ENCODE assay signal across 2 cellular contexts in the genomic region with DNA sequence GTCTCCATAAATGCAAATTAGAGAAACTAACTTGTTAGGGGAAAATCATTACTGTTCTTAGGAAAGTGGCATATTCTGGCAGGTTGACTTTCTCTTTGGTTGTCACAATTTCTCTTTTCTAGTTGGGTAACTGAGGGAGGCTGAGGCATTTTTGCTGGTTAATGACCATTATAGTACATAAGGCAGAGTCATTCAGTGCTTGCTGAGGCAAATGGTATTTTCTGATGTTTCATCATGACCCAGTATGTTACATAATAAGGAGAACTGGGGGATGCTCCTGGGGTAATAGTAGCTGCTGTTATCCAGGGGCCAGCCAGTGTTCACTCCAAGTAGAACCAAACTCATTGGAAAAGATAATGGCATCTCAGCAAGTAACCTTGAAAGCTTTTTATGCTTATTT.
TF ChIP-seq lines count a peak whose summit lies in the region.

No MANE protein-coding gene starts in this region.

TF ChIP-seq in K562, 482 proteins besides CTCF, POLR2A, EP300 and RAD21 (continued from another document):
- TF ChIP-seq CEBPG (CRISPR knock-in tag; IDR thresholded peaks at IDR 0.05) (no peak), CEBPG (tag; conservative IDR thresholded peaks at IDR 0.05 in 1 of 2, IDR thresholded peaks at IDR 0.05 in 1 of 2) (0 out of 4 replicates have a peak, but pooled peaks of 1 of the 2 experiments have one; percentile 28), SAFB (IDR thresholded peaks at IDR 0.05; ENCODE audit: borderline replicate concordance, low read depth, low read length) (no peak), HNRNPL (IDR thresholded peaks at IDR 0.05; ENCODE audit: low read depth, low read length) (no peak), ZFP30 (CRISPR knock-in tag; IDR thresholded peaks at IDR 0.05; ENCODE audit: borderline replicate concordance) (no peak)
- TF ChIP-seq, protein P1, sequence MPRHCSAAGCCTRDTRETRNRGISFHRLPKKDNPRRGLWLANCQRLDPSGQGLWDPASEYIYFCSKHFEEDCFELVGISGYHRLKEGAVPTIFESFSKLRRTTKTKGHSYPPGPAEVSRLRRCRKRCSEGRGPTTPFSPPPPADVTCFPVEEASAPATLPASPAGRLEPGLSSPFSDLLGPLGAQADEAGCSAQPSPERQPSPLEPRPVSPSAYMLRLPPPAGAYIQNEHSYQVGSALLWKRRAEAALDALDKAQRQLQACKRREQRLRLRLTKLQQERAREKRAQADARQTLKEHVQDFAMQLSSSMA (CRISPR knock-in tag; IDR thresholded peaks at IDR 0.05) = no peak
- TF ChIP-seq, protein P2, sequence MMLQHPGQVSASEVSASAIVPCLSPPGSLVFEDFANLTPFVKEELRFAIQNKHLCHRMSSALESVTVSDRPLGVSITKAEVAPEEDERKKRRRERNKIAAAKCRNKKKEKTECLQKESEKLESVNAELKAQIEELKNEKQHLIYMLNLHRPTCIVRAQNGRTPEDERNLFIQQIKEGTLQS (IDR thresholded peaks at IDR 0.05) = 0 out of 2 replicates have a peak, but pooled peaks have one; percentile 11
- TF ChIP-seq, protein P2 (CRISPR knock-in tag; conservative IDR thresholded peaks at IDR 0.05) = no peak
- TF ChIP-seq, protein P3, sequence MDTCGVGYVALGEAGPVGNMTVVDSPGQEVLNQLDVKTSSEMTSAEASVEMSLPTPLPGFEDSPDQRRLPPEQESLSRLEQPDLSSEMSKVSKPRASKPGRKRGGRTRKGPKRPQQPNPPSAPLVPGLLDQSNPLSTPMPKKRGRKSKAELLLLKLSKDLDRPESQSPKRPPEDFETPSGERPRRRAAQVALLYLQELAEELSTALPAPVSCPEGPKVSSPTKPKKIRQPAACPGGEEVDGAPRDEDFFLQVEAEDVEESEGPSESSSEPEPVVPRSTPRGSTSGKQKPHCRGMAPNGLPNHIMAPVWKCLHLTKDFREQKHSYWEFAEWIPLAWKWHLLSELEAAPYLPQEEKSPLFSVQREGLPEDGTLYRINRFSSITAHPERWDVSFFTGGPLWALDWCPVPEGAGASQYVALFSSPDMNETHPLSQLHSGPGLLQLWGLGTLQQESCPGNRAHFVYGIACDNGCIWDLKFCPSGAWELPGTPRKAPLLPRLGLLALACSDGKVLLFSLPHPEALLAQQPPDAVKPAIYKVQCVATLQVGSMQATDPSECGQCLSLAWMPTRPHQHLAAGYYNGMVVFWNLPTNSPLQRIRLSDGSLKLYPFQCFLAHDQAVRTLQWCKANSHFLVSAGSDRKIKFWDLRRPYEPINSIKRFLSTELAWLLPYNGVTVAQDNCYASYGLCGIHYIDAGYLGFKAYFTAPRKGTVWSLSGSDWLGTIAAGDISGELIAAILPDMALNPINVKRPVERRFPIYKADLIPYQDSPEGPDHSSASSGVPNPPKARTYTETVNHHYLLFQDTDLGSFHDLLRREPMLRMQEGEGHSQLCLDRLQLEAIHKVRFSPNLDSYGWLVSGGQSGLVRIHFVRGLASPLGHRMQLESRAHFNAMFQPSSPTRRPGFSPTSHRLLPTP (IDR thresholded peaks at IDR 0.05; ENCODE audit: borderline replicate concordance, extremely low read depth, insufficient read length) = no peak

TF ChIP-seq in HEK293T, 16 proteins besides CTCF, POLR2A, EP300 and RAD21 (continued from another document):
- no peak for TF ChIP-seq LEF1 (IDR thresholded peaks at IDR 0.05; ENCODE audit: borderline replicate concordance)
- no peak for TF ChIP-seq TARDBP (IDR thresholded peaks at IDR 0.05)
